In genomic region chr1:165897326-165898303, GRCh38 we compare ENCODE assay signal across 10 cellular contexts.
A peak's percentile ranks its signal among the peaks of the same experiment; 100 is the strongest.
DNase-seq lines count a peak whose midpoint lies in the region; ATAC-seq, FAIRE-seq and TF ChIP-seq lines count a peak whose summit lies in the region.
"Had no signal": no experiment of that assay in that cellular context is flagged by ENCODE, and none has a peak within 500 bp of the region (broad histone marks: within the 10 kb centered on the region; RNA-seq: fewer than 3 reads in every experiment).

No MANE protein-coding gene starts in this region.

- H4K20me1 ChIP-seq in mammary epithelial cell (ENCODE audit: insufficient read depth, low read length), result no peaks in the 10 kb centered on the region

- intact Hi-C loops in mammary epithelial cell (cut with micrococcal nuclease), result loop anchor here (5.0 kb wide), 1 partner anchor 40 kb away; no protein-coding TSS in a partner anchor

- ATAC-seq in HG02852 (IDR thresholded peaks at IDR 0.05; ENCODE audit: unreplicated experiment), result peak; percentile 48
- ATAC-seq in GM18858 (IDR thresholded peaks at IDR 0.05; ENCODE audit: unreplicated experiment), result no peak

- H3K9me3 ChIP-seq in mammary epithelial cell (replicated peaks; ENCODE audit: insufficient read depth, low read length), result no peaks in the 10 kb centered on the region

- in situ Hi-C loops in mammary epithelial cell (cut with MboI; ENCODE audit: low sequenced_read_pairs in 2 of 2), result no loop called here

- no peak overlapping the region for H3K4me2 ChIP-seq in mammary epithelial cell (ENCODE audit: insufficient read depth, low read depth, low read length)
- H3K4me2 ChIP-seq: neural progenitor cell had no signal

- peaks cover 58% of the 10 kb centered on the region for H3K79me2 ChIP-seq in mammary epithelial cell (ENCODE audit: insufficient read depth, low read length)

- CTCF ChIA-PET in mammary epithelial cell (lab: Charles Lee; ENCODE audit: low non-redundant PET), result no interaction called here

- H3K9ac ChIP-seq in mammary epithelial cell (ENCODE audit: insufficient read depth, low read length), result no peak overlapping the region
- H3K9ac ChIP-seq: neural progenitor cell had no signal

- dilution Hi-C loops in mammary epithelial cell (cut with HindIII; ENCODE audit: low sequenced_read_pairs), result no loop called here

- no peak for TF ChIP-seq CTCF in mammary epithelial cell (conservative IDR thresholded peaks at IDR 0.05 in 1 of 2, IDR thresholded peaks at IDR 0.05 in 1 of 2; ENCODE audit: extremely low read depth in 1 of 2, insufficient read depth in 1 of 2, low read depth in 1 of 2, low read length in 2 of 2)
- no peak for TF ChIP-seq CTCF in nephron progenitor cell (IDR thresholded peaks at IDR 0.05)
- TF ChIP-seq CTCF in D721Med (IDR thresholded peaks at IDR 0.05; ENCODE audit: insufficient read depth, missing control alignments), result no peak

- 92% methylated on average over 12 of the region's 12 CpGs for WGBS in mammary epithelial cell (ENCODE audit: low coverage, missing lambda C conversion rate)

- no peak overlapping the region for H3K4me3 ChIP-seq in mammary epithelial cell (replicated peaks in 1 of 3; ENCODE audit: insufficient read depth in 1 of 3, low read depth in 2 of 3, low read length in 3 of 3)
- H3K4me3 ChIP-seq: neural progenitor cell had no signal

- FAIRE-seq in D721Med (lab: Jason Lieb, UNC), result no peak

- H3K36me3 ChIP-seq in mammary epithelial cell (ENCODE audit: insufficient read depth, low read length), result peaks cover 8% of the 10 kb centered on the region
- H3K36me3 ChIP-seq: neural progenitor cell had no signal

- no TSS peak for BruUV-seq in mammary epithelial cell (replicated peaks; lab: Mats Ljungman, UMichigan)

- no peaks in the 10 kb centered on the region for H3K9me3 Mint-ChIP-seq in nephron progenitor cell
- H3K9me3 Mint-ChIP-seq: neural progenitor cell had no signal

- H3K4me1 Mint-ChIP-seq in nephron progenitor cell, result peaks cover 51% of the 10 kb centered on the region

- peaks cover 75% of the 10 kb centered on the region for H3K4me1 ChIP-seq in mammary epithelial cell (ENCODE audit: insufficient read depth, low read length)
- H3K4me1 ChIP-seq: neural progenitor cell had no signal

- peak; percentile 58 for DNase-seq in EL
- DNase-seq in mammary epithelial cell, result no peak
- no peak for DNase-seq in nephron progenitor cell
- no peak for DNase-seq in globus pallidus (ENCODE audit: low spot score)
- DNase-seq in D721Med (ENCODE audit: insufficient read length, low spot score), result no peak
- no peak for DNase-seq in NOMO-1 treated with DMSO at 0.1 percent for 48 hours (lab: John Stamatoyannopoulos, UW; ENCODE audit: unreplicated experiment)
- DNase-seq: DMS79 treated with DMSO at 0.1 percent for 48 hours had no signal

- peak overlapping the region; percentile 93 for H3K27ac ChIP-seq in mammary epithelial cell (ENCODE audit: insufficient read depth, low read depth, low read length)
- H3K27ac ChIP-seq: neural progenitor cell had no signal

- H3K27ac Mint-ChIP-seq in nephron progenitor cell, result peak overlapping the region; percentile 88
- H3K27ac Mint-ChIP-seq: neural progenitor cell had no signal

- no peak overlapping the region for H2AFZ ChIP-seq in mammary epithelial cell (ENCODE audit: low read depth, low read length)
- H2AFZ ChIP-seq: neural progenitor cell had no signal

- peaks cover 7% of the 10 kb centered on the region for H3K27me3 Mint-ChIP-seq in nephron progenitor cell (ENCODE audit: low read depth, poor library complexity)

- peak overlapping the region; percentile 6 for H3K4me3 Mint-ChIP-seq in nephron progenitor cell
- H3K4me3 Mint-ChIP-seq: neural progenitor cell had no signal

- H3K36me3 Mint-ChIP-seq in nephron progenitor cell (ENCODE audit: low read depth), result peaks cover 59% of the 10 kb centered on the region

- no peaks in the 10 kb centered on the region for H3K27me3 ChIP-seq in mammary epithelial cell (ENCODE audit: insufficient read depth, low read length)
- H3K27me3 ChIP-seq: neural progenitor cell had no signal
